Comparison of ENCODE assay signal across 10 cellular contexts in the genomic region with DNA sequence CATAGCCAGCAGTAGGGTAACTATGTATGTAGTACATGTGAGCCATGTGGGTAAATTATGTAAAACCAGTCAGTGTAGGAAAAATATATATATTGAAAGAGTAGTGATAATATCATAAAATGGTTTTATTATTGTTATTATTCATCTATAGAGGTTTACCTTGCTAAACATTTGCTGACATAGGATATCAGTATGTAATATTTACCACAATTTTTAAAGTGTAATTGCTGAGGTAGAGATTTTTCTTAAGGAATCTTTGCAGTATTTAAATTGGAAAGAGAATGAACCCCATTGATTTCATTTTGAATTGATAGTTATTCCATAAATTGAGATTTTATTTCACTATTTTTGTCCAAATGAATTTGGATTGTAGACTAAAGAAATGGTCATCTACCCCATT.
"Had no signal": no experiment of that assay in that cellular context is flagged by ENCODE, and none has a peak within 500 bp of the region (broad histone marks: within the 10 kb centered on the region; RNA-seq: fewer than 3 reads in every experiment).

No MANE protein-coding gene starts in this region.

- H3K27ac ChIP-seq: GM23248, KMS-11 had no signal

- H3K4me2 ChIP-seq: KMS-11 had no signal

- H3K4me3 ChIP-seq: GM23248, HAP-1 had no signal

- H3K9ac ChIP-seq: GM23248, KMS-11 had no signal

- ATAC-seq: HCT116 had no signal

- H2AFZ ChIP-seq: GM23248 had no signal

- H3K9me3 ChIP-seq: HAP-1 had no signal

- DNase-seq: GM23248, GOT3, H7, HFFc6, Karpas-422, KBM-7 had no signal

- FAIRE-seq: HTR-8/SVneo had no signal
